17 cellular contexts compared by ENCODE assay signal in genomic region chr2:70480468-70480867, GRCh38.
A peak's percentile ranks its signal among the peaks of the same experiment; 100 is the strongest.
DNase-seq lines count a peak whose midpoint lies in the region; ATAC-seq and TF ChIP-seq lines count a peak whose summit lies in the region.
"Had no signal": no experiment of that assay in that cellular context is flagged by ENCODE, and none has a peak within 500 bp of the region (broad histone marks: within the 10 kb centered on the region; RNA-seq: fewer than 3 reads in every experiment).

No MANE protein-coding gene starts in this region.

- no peak for TF ChIP-seq CTCF in GM13976 (IDR thresholded peaks at IDR 0.05; ENCODE audit: borderline replicate concordance, control extremely low read depth, extremely low read depth, insufficient read depth, missing control alignments)

- ATAC-seq in HG02623 (IDR thresholded peaks at IDR 0.05; ENCODE audit: unreplicated experiment), result peak; percentile 66
- peak; percentile 92 to 96 for ATAC-seq in stimulated activated naive B cell treated with anti-CD40 and anti-IgM and Interleukin-4, amounts not matched to agents 10 μg/mL and 1 μg/mL and 100 μg/mL, for 72 hours (replicated peaks)
- no peak for ATAC-seq in GM18870 (IDR thresholded peaks at IDR 0.05; ENCODE audit: unreplicated experiment)
- ATAC-seq: CD8-positive, alpha-beta T cell; Right ventricle myocardium inferior had no signal

- peaks cover 5 to 6% of the 10 kb centered on the region in 2 donors for H3K9me3 Mint-ChIP-seq in stimulated activated naive B cell treated with anti-CD40 and anti-IgM and Interleukin-4, amounts not matched to agents 10 μg/mL and 1 μg/mL and 100 μg/mL, for 72 hours
- H3K9me3 Mint-ChIP-seq in T-helper 2 cell treated with Interferon-gamma antibody and Interleukin-4, amounts not matched to agents 5 μg/mL and 100 μg/mL, for 36 hours, result no peaks in the 10 kb centered on the region
- H3K9me3 Mint-ChIP-seq: CD8-positive, alpha-beta T cell had no signal

- H3K4me3 Mint-ChIP-seq in stimulated activated naive B cell treated with anti-CD40 and anti-IgM and Interleukin-4, amounts not matched to agents 10 μg/mL and 1 μg/mL and 100 μg/mL, for 72 hours, result peak overlapping the region; percentile 14 to 44
- no peak overlapping the region for H3K4me3 Mint-ChIP-seq in T-helper 2 cell treated with Interferon-gamma antibody and Interleukin-4, amounts not matched to agents 5 μg/mL and 100 μg/mL, for 36 hours
- H3K4me3 Mint-ChIP-seq: CD8-positive, alpha-beta T cell had no signal

- peaks cover 25 to 37% of the 10 kb centered on the region in 2 donors for H3K4me1 Mint-ChIP-seq in stimulated activated naive B cell treated with anti-CD40 and anti-IgM and Interleukin-4, amounts not matched to agents 10 μg/mL and 1 μg/mL and 100 μg/mL, for 72 hours
- no peaks in the 10 kb centered on the region for H3K4me1 Mint-ChIP-seq in T-helper 2 cell treated with Interferon-gamma antibody and Interleukin-4, amounts not matched to agents 5 μg/mL and 100 μg/mL, for 36 hours (ENCODE audit: low read depth)

- H3K36me3 Mint-ChIP-seq in stimulated activated naive B cell treated with anti-CD40 and anti-IgM and Interleukin-4, amounts not matched to agents 10 μg/mL and 1 μg/mL and 100 μg/mL, for 72 hours, result peaks cover 4 to 5% of the 10 kb centered on the region in 2 donors
- no peaks in the 10 kb centered on the region for H3K36me3 Mint-ChIP-seq in T-helper 2 cell treated with Interferon-gamma antibody and Interleukin-4, amounts not matched to agents 5 μg/mL and 100 μg/mL, for 36 hours (ENCODE audit: low read depth)
- H3K36me3 Mint-ChIP-seq: CD8-positive, alpha-beta T cell; IgD-negative memory B cell had no signal

- in situ Hi-C loops in GM13976 (cut with MboI; ENCODE audit: low sequenced_read_pairs, unreplicated experiment), result no loop called here

- H3K27me3 Mint-ChIP-seq in stimulated activated naive B cell treated with anti-CD40 and anti-IgM and Interleukin-4, amounts not matched to agents 10 μg/mL and 1 μg/mL and 100 μg/mL, for 72 hours, result peaks cover 4 to 16% of the 10 kb centered on the region in 2 donors
- peaks cover 29% of the 10 kb centered on the region for H3K27me3 Mint-ChIP-seq in T-helper 2 cell treated with Interferon-gamma antibody and Interleukin-4, amounts not matched to agents 5 μg/mL and 100 μg/mL, for 36 hours (ENCODE audit: low read depth)
- H3K27me3 Mint-ChIP-seq: IgD-negative memory B cell had no signal

- DNase-seq in GM13976 (ENCODE audit: low spot score) (peak; percentile 34), NCI-H526 treated with DMSO at 0.1 percent for 48 hours (lab: John Stamatoyannopoulos, UW) (peak; percentile 70), amniotic stem cell (lab: John Stamatoyannopoulos, UW) (no peak)
- DNase-seq in stimulated activated naive B cell treated with anti-CD40 and anti-IgM and Interleukin-4, amounts not matched to agents 10 μg/mL and 1 μg/mL and 100 μg/mL, for 72 hours, result no peak
- no peak for DNase-seq in T-helper 2 cell treated with Interferon-gamma antibody and Interleukin-4, amounts not matched to agents 5 μg/mL and 100 μg/mL, for 36 hours (ENCODE audit: low spot score)
- DNase-seq: BE2C; CD8-positive, alpha-beta T cell; GOT3; NCI-H1417 treated with DMSO at 0.1 percent for 48 hours; NCI-H2029 treated with DMSO at 0.1 percent for 48 hours; NCI-H2227 treated with DMSO at 0.1 percent for 48 hours; SK-N-SH; T-helper 1 cell had no signal

- H3K27ac Mint-ChIP-seq in stimulated activated naive B cell treated with anti-CD40 and anti-IgM and Interleukin-4, amounts not matched to agents 10 μg/mL and 1 μg/mL and 100 μg/mL, for 72 hours, result peak overlapping the region; percentile 70
- H3K27ac Mint-ChIP-seq in T-helper 2 cell treated with Interferon-gamma antibody and Interleukin-4, amounts not matched to agents 5 μg/mL and 100 μg/mL, for 36 hours, result no peak overlapping the region
- H3K27ac Mint-ChIP-seq: CD8-positive, alpha-beta T cell; IgD-negative memory B cell had no signal

Comparison
In these comparisons a context has a peak if more than half of its experiments do, and no peak if none do; other contexts are left out.
1. DNase-seq: peak in GM13976 (single experiment) and NCI-H526 treated with DMSO at 0.1 percent for 48 hours (single experiment); none in stimulated activated naive B cell treated with anti-CD40 and anti-IgM and Interleukin-4, amounts not matched to agents 10 μg/mL and 1 μg/mL and 100 μg/mL, for 72 hours (single experiment), amniotic stem cell (single experiment) and T-helper 2 cell treated with Interferon-gamma antibody and Interleukin-4, amounts not matched to agents 5 μg/mL and 100 μg/mL, for 36 hours (single experiment).